14 cellular contexts compared by ENCODE assay signal in genomic region chr14:31228533-31228932, GRCh38. TPM values are rescaled to one million over a fixed set of nuclear protein-coding genes. Genes with fewer than 3 reads are reported as not detected.
DNase-seq lines count a peak whose midpoint lies in the region; ATAC-seq and TF ChIP-seq lines count a peak whose summit lies in the region.
"Had no signal": no experiment of that assay in that cellular context is flagged by ENCODE, and none has a peak within 500 bp of the region (broad histone marks: within the 10 kb centered on the region; RNA-seq: fewer than 3 reads in every experiment).

No MANE protein-coding gene starts in this region.

- H3K4me3 ChIP-seq in cardiac muscle cell (no peak overlapping the region), right cardiac atrium (ENCODE audit: low read length) (no peak overlapping the region), epithelial cell of esophagus (ENCODE audit: low read length) (no peak overlapping the region), right lobe of liver (no peak overlapping the region)
- H3K4me3 ChIP-seq: coronary artery had no signal

- H3K27ac ChIP-seq in cardiac muscle cell (peak overlapping the region; percentile 16), right cardiac atrium (ENCODE audit: low read length) (no peak overlapping the region), right lobe of liver (peak overlapping the region; percentile 57 to 83 (median 76)), caudate nucleus (ENCODE audit: low read depth, low read length) (no peak overlapping the region)
- H3K27ac ChIP-seq: coronary artery had no signal

- intact Hi-C loops in right cardiac atrium (cut with DNase I) (no loop called here), right lobe of liver (cut with DNase I) (no loop called here), left colon (cut with DNase I, micrococcal nuclease) (no loop called here)

- TF ChIP-seq POLR2A in right lobe of liver (IDR thresholded peaks at IDR 0.05) = no peak

- no peak for TF ChIP-seq CTCF in cardiac muscle cell (IDR thresholded peaks at IDR 0.05; ENCODE audit: low read depth, low read length)
- no peak for TF ChIP-seq CTCF in epithelial cell of esophagus (IDR thresholded peaks at IDR 0.05; ENCODE audit: insufficient read depth, low read depth, low read length, missing control alignments)
- no peak for TF ChIP-seq CTCF in right lobe of liver (IDR thresholded peaks at IDR 0.05)

- peaks cover 5% of the 10 kb centered on the region for H3K4me1 ChIP-seq in cardiac muscle cell (ENCODE audit: low read depth)
- H3K4me1 ChIP-seq in right cardiac atrium (ENCODE audit: control insufficient read depth, insufficient read depth, low read length) = no peaks in the 10 kb centered on the region
- peaks cover 0 to 33% (median 7%) of the 10 kb centered on the region in 4 donors for H3K4me1 ChIP-seq in right lobe of liver

- no peaks in the 10 kb centered on the region for H3K27me3 ChIP-seq in cardiac muscle cell
- no peaks in the 10 kb centered on the region for H3K27me3 ChIP-seq in right cardiac atrium (ENCODE audit: control insufficient read depth, insufficient read depth)
- H3K27me3 ChIP-seq in right lobe of liver = no peaks in the 10 kb centered on the region

- DNase-seq in cardiac muscle cell (ENCODE audit: low read depth in 1 of 2, low spot score in 1 of 2) (peak in 1 of 2 donors; percentile 60), right cardiac atrium (no peak), epithelial cell of esophagus (ENCODE audit: low read depth) (peak; percentile 35), right lobe of liver (no peak), left colon (no peak), caudate nucleus (lab: John Stamatoyannopoulos, UW) (no peak)
- DNase-seq: activated CD8-positive, alpha-beta memory T cell treated with anti-CD3 and anti-CD28 coated beads, Interleukin-2, amount 50 U/mL, for 48 hours; activated naive CD8-positive, alpha-beta T cell treated with anti-CD3 and anti-CD28 coated beads for 36 hours; left cardiac atrium; NCI-H2081; SK-N-SH had no signal

- H3K9me3 ChIP-seq in cardiac muscle cell (ENCODE audit: low read depth) = no peaks in the 10 kb centered on the region
- H3K9me3 ChIP-seq in right cardiac atrium (ENCODE audit: control insufficient read depth, low read length) = no peaks in the 10 kb centered on the region
- no peaks in the 10 kb centered on the region for H3K9me3 ChIP-seq in right lobe of liver
- H3K9me3 ChIP-seq: SK-N-SH had no signal

- no peaks in the 10 kb centered on the region for H3K36me3 ChIP-seq in cardiac muscle cell
- no peaks in the 10 kb centered on the region for H3K36me3 ChIP-seq in right lobe of liver

- ATAC-seq in right cardiac atrium = no peak
- peak in 1 of 4 donors; percentile 2 for ATAC-seq in right lobe of liver
- ATAC-seq in HG02571 (IDR thresholded peaks at IDR 0.05; ENCODE audit: unreplicated experiment) = no peak
- no peak for ATAC-seq in left colon
- ATAC-seq in HG02588 (IDR thresholded peaks at IDR 0.05; ENCODE audit: unreplicated experiment) = no peak

RNA-seq across cellular contexts. Expression of gene HECTD1, which starts 20.9 kb away (rescaled TPM):
- total RNA-seq in cardiac muscle cell = 155 and 180 TPM in 2 replicates
- polyA plus RNA-seq in cardiac muscle cell = 49.4 and 61.4 TPM in 2 replicates
- 100 to 1,000 TPM; 122 to 159 (median 141) TPM for total RNA-seq in right cardiac atrium
- 67.3 TPM for polyA plus RNA-seq in right cardiac atrium
- total RNA-seq in right lobe of liver = 100 to 1,000 TPM in 5 of 6 experiments, 10 to 100 TPM in 1; 77.2 to 167 (median 119) TPM
- 100 to 1,000 TPM; 129 to 142 TPM for total RNA-seq in left colon

Comparison
In these comparisons a context has a peak if more than half of its experiments do, and no peak if none do; other contexts are left out.
1. H3K27ac ChIP-seq: peak in cardiac muscle cell (single experiment) and right lobe of liver (3 of 3); none in right cardiac atrium (single experiment) and caudate nucleus (single experiment).